Comparison of ENCODE assay signal across 22 cellular contexts in genomic region chr17:59399914-59400313, GRCh38.
DNase-seq lines count a peak whose midpoint lies in the region; ATAC-seq and TF ChIP-seq lines count a peak whose summit lies in the region.
"Had no signal": no experiment of that assay in that cellular context is flagged by ENCODE, and none has a peak within 500 bp of the region (broad histone marks: within the 10 kb centered on the region; RNA-seq: fewer than 3 reads in every experiment).

No MANE protein-coding gene starts in this region.

- no peak for ATAC-seq in body of pancreas
- ATAC-seq in heart left ventricle = peak; percentile 23 to 39 (median 32)
- ATAC-seq: T-cell had no signal

- H3K4me1 ChIP-seq in body of pancreas (peaks cover 31% of the 10 kb centered on the region), heart left ventricle (peaks cover 0 to 46% (median 14%) of the 10 kb centered on the region in 12 donors), vagina (peaks cover 11% of the 10 kb centered on the region)
- H3K4me1 ChIP-seq: suprapubic skin had no signal

- DNase-seq in body of pancreas = no peak
- peak in 1 of 5 donors; percentile 40 for DNase-seq in heart left ventricle
- peak; percentile 38 for DNase-seq in pons (ENCODE audit: low spot score)
- DNase-seq in vagina (ENCODE audit: extremely low spot score in 2 of 2) = no peak
- DNase-seq in GM10266 (ENCODE audit: extremely low spot score) = no peak
- no peak for DNase-seq in H7
- no peak for DNase-seq in NCI-H1436 treated with DMSO at 0.1 percent for 48 hours (lab: John Stamatoyannopoulos, UW)
- DNase-seq: activated CD4-positive, alpha-beta T cell treated with anti-CD3 and anti-CD28 coated beads for 4 hours; activated CD8-positive, alpha-beta memory T cell treated with anti-CD3 and anti-CD28 coated beads, Interleukin-2, amount 50 U/mL, for 4 hours; activated gamma-delta T cell; amygdala; Caco-2; cerebellar nuclear complex; Karpas-422; NCI-H1048; NCI-H2081 treated with DMSO at 0.1 percent for 48 hours; NCI-H524 treated with DMSO at 0.1 percent for 48 hours; stimulated activated CD4-positive, alpha-beta T cell treated with anti-CD3 and anti-CD28 coated beads, Interleukin-12 subunit alpha, Interleukin-12 subunit beta, amount 100 ng/mL, for 4 hours; stimulated activated CD8-positive, alpha-beta memory T cell treated with anti-CD3 and anti-CD28 coated beads, Interleukin-4, amount 100 ng/mL, for 48 hours; T-cell had no signal

- H3K27ac ChIP-seq in body of pancreas (peak overlapping the region in 3 of 4 donors; percentile 39 to 55 (median 51)), heart left ventricle (peak overlapping the region in 11 of 12 donors; percentile 24 to 68 (median 49)), vagina (peak overlapping the region; percentile 27)
- H3K27ac ChIP-seq: suprapubic skin had no signal

- TF ChIP-seq CTCF in body of pancreas (IDR thresholded peaks at IDR 0.05) (no peak), heart left ventricle (IDR thresholded peaks at IDR 0.05) (no peak), vagina (IDR thresholded peaks at IDR 0.05) (no peak), GM10266 (IDR thresholded peaks at IDR 0.05; ENCODE audit: control insufficient read depth, insufficient read depth, low read depth, missing control alignments) (no peak)

- WGBS in body of pancreas, 2 donors = 32 to 45% methylated on average over 7 of the region's 7 CpGs
- 35 to 49% (median 46%) methylated on average over 7 of the region's 7 CpGs for WGBS in heart left ventricle, 4 donors

- H3K9me3 ChIP-seq in body of pancreas = no peaks in the 10 kb centered on the region
- H3K9me3 ChIP-seq in heart left ventricle = no peaks in the 10 kb centered on the region
- H3K9me3 ChIP-seq in vagina = no peaks in the 10 kb centered on the region
- H3K9me3 ChIP-seq: suprapubic skin had no signal

- TF ChIP-seq POLR2A in body of pancreas (IDR thresholded peaks at IDR 0.05) = no peak
- no peak for TF ChIP-seq POLR2A in heart left ventricle (IDR thresholded peaks at IDR 0.05)
- no peak for TF ChIP-seq POLR2A in vagina (IDR thresholded peaks at IDR 0.05)

- H3K4me3 ChIP-seq in body of pancreas (no peak overlapping the region), heart left ventricle (no peak overlapping the region), vagina (no peak overlapping the region), H7 (ENCODE audit: insufficient read depth, low read depth, low read length) (no peak overlapping the region)
- H3K4me3 ChIP-seq: hepatocyte, suprapubic skin had no signal

- intact Hi-C loops in body of pancreas (cut with DNase I) = no loop called here
- intact Hi-C loops in heart left ventricle (cut with DNase I) = no loop called here
- intact Hi-C loops in vagina (cut with DNase I) = no loop called here

- H3K36me3 ChIP-seq in body of pancreas (replicated peaks in 1 of 2; ENCODE audit: insufficient read depth in 1 of 2, low read depth in 2 of 2) (peaks cover 0 to 7% of the 10 kb centered on the region in 2 donors), heart left ventricle (peaks cover 0 to 100% (median 90%) of the 10 kb centered on the region in 9 donors), vagina (peaks cover 0 to 21% of the 10 kb centered on the region in 2 donors), H7 (replicated peaks; ENCODE audit: control insufficient read depth, insufficient read depth, low read length) (no peaks in the 10 kb centered on the region)

- H3K27me3 ChIP-seq in body of pancreas (no peaks in the 10 kb centered on the region), heart left ventricle (no peaks in the 10 kb centered on the region), vagina (no peaks in the 10 kb centered on the region), H7 (ENCODE audit: control insufficient read depth, insufficient read depth, low read length) (no peaks in the 10 kb centered on the region)
- H3K27me3 ChIP-seq: hepatocyte, suprapubic skin had no signal
